Comparison of ENCODE assay signal across 8 cellular contexts in genomic region chr4:39697740-39698423, GRCh38. TPM values are rescaled to one million over a fixed set of nuclear protein-coding genes. Genes with fewer than 3 reads are reported as not detected.
DNase-seq lines count a peak whose midpoint lies in the region; ATAC-seq, FAIRE-seq and TF ChIP-seq lines count a peak whose summit lies in the region.

A gene with protein sequence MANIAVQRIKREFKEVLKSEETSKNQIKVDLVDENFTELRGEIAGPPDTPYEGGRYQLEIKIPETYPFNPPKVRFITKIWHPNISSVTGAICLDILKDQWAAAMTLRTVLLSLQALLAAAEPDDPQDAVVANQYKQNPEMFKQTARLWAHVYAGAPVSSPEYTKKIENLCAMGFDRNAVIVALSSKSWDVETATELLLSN (plus strand): TSS chr4:39698136. CDS start chr4:39698328, 192 bp downstream.

- FAIRE-seq in H1 (lab: Jason Lieb, UNC) = no peak

- peaks cover 0 to 3% (median 0%) of the 10 kb centered on the region in 8 donors for H3K9me3 Mint-ChIP-seq in CD4-positive, alpha-beta memory T cell

- CTCF ChIA-PET in CD4-positive, alpha-beta memory T cell (lab: Charles Lee; ENCODE audit: partially characterized antibody) = interaction anchor here (0.6 to 3.4 kb wide), 14 partner anchors 9 to 627 kb away, joined by 3 to 16 read pairs (median 4); partner anchors contain the start of genes PDS5A and SMIM14
- CTCF ChIA-PET in H1 (lab: Charles Lee; ENCODE audit: partially characterized antibody) = interaction anchor here (0.6 to 0.9 kb wide), 3 partner anchors 8 to 203 kb away, joined by 3 read pairs; no protein-coding TSS in a partner anchor

- H4K5ac ChIP-seq in H1 (ENCODE audit: insufficient read length, low read depth, low read length) = peak within 1 kb of the TSS; percentile 94
- H4K5ac ChIP-seq in mesendoderm (ENCODE audit: low read length) = no peak within 1 kb of the TSS

- no peaks in the 10 kb centered on the region for H3K27me3 Mint-ChIP-seq in CD4-positive, alpha-beta memory T cell

- H3K79me2 ChIP-seq in H1 (ENCODE audit: control insufficient read depth in 1 of 2, insufficient read depth in 2 of 2, low read length in 2 of 2) (peaks cover 35 to 49% of the 10 kb centered on the region in 2 experiments), mesendoderm (ENCODE audit: control insufficient read depth, insufficient read depth, low read length) (peaks cover 40% of the 10 kb centered on the region)

- peak within 1 kb of the TSS; percentile 96 to 100 (median 98) for H3K4me3 Mint-ChIP-seq in CD4-positive, alpha-beta memory T cell

- ATAC-seq in GM19467 (IDR thresholded peaks at IDR 0.05; ENCODE audit: unreplicated experiment) = peak; percentile 83

- H3K27ac ChIP-seq in CD4-positive, alpha-beta memory T cell (ENCODE audit: low read depth, low read length) = peak within 1 kb of the TSS; percentile 88
- H3K27ac ChIP-seq in H1 (ENCODE audit: low read depth, low read length) (peak within 1 kb of the TSS; percentile 96), mesendoderm (ENCODE audit: low read depth, low read length) (peak within 1 kb of the TSS; percentile 94)

- peaks cover 2 to 12% of the 10 kb centered on the region in 2 experiments for H4K20me1 ChIP-seq in H1 (replicated peaks in 1 of 2; ENCODE audit: control insufficient read depth in 1 of 2, insufficient read depth in 2 of 2, low read length in 2 of 2)

- no peaks in the 10 kb centered on the region for H3K27me3 ChIP-seq in CD4-positive, alpha-beta memory T cell (ENCODE audit: insufficient read depth, low read length)
- H3K27me3 ChIP-seq in H1 (replicated peaks in 1 of 4; ENCODE audit: control insufficient read depth in 3 of 4, extremely low read depth in 1 of 4, insufficient read depth in 3 of 4, low read length in 3 of 4) = no peaks in the 10 kb centered on the region
- no peaks in the 10 kb centered on the region for H3K27me3 ChIP-seq in mesendoderm (ENCODE audit: insufficient read depth, low read length, poor library complexity)

- H3K9ac ChIP-seq in H1 (replicated peaks in 1 of 4; ENCODE audit: extremely low read depth in 1 of 4, low read depth in 3 of 4, low read length in 3 of 4) = peak within 1 kb of the TSS; percentile 82 to 97 (median 92)
- H3K9ac ChIP-seq in mesendoderm (ENCODE audit: low read length) = peak within 1 kb of the TSS; percentile 94

- H3K56ac ChIP-seq in H1 (replicated peaks; ENCODE audit: insufficient read length, low read depth, low read length) (peak within 1 kb of the TSS; percentile 63), mesendoderm (ENCODE audit: low read length) (peak within 1 kb of the TSS; percentile 98)

- peak within 1 kb of the TSS; percentile 73 for H2AFZ ChIP-seq in H1 (ENCODE audit: low read length)

- H3K4me3 ChIP-seq in CD4-positive, alpha-beta memory T cell (ENCODE audit: low read length in 2 of 2) = peak within 1 kb of the TSS; percentile 79 to 93
- H3K4me3 ChIP-seq in H1 (ENCODE audit: extremely low read depth in 1 of 4, insufficient read depth in 2 of 4, low read depth in 3 of 4, low read length in 4 of 4) = peak within 1 kb of the TSS; percentile 82 to 95 (median 94)
- H3K4me3 ChIP-seq in mesendoderm (ENCODE audit: low read length) = peak within 1 kb of the TSS; percentile 72

- H2AK5ac ChIP-seq in H1 (ENCODE audit: low read depth, low read length) (peak within 1 kb of the TSS; percentile 61; the same call in 1 of the 2 replicates), mesendoderm (ENCODE audit: low read length) (no peak within 1 kb of the TSS)

- H3K79me1 ChIP-seq in H1 (ENCODE audit: low read depth, low read length) (no peaks in the 10 kb centered on the region), mesendoderm (ENCODE audit: low read length) (no peaks in the 10 kb centered on the region)

- DNase-seq in CD4-positive, alpha-beta memory T cell = peak; percentile 86 to 93 (median 91)
- DNase-seq in HS-27A (ENCODE audit: low read depth) (peak; percentile 52), H1 (ENCODE audit: low read depth in 1 of 2, low spot score in 2 of 2) (peak; percentile 63 to 92), mesendoderm (peak; percentile 93)
- peak; percentile 86 for DNase-seq in NK-92 treated with Interleukin-12 subunit alpha and Interleukin-12 subunit beta, amount 100 ng/mL, for 24 hours (lab: John Stamatoyannopoulos, UW)
- peak; percentile 71 to 89 (median 82) for DNase-seq in activated CD8-positive, alpha-beta memory T cell treated with anti-CD3 and anti-CD28 coated beads for 48 hours (ENCODE audit: low read depth in 2 of 3, low spot score in 2 of 3)
- peak; percentile 68 for DNase-seq in stimulated activated CD8-positive, alpha-beta memory T cell treated with anti-CD3 and anti-CD28 coated beads, Interleukin-15, amount 100 ng/mL, for 1 hour (ENCODE audit: low read depth)

- H3K4me1 Mint-ChIP-seq in CD4-positive, alpha-beta memory T cell = peaks cover 27 to 54% (median 37%) of the 10 kb centered on the region in 4 donors

- TF ChIP-seq RAD21 in H1 (IDR thresholded peaks at IDR 0.05 in 1 of 2, conservative IDR thresholded peaks at IDR 0.05 in 1 of 2; ENCODE audit: low read depth in 2 of 2, low read length in 2 of 2) = peak in 1 of 2 experiments; percentile 8; a peak in 1 of 4 replicates

- H2BK12ac ChIP-seq in H1 (ENCODE audit: low read depth, low read length) = peak within 1 kb of the TSS; percentile 78; the same call in 1 of the 2 replicates

- no peaks in the 10 kb centered on the region for H3K9me3 ChIP-seq in CD4-positive, alpha-beta memory T cell (ENCODE audit: control insufficient read depth in 1 of 2, low read length in 2 of 2)
- H3K9me3 ChIP-seq in H1 (ENCODE audit: insufficient read depth in 2 of 2, low read depth in 1 of 2, low read length in 1 of 2) = no peaks in the 10 kb centered on the region

- peak within 1 kb of the TSS; percentile 65; the same call in 1 of the 2 replicates for H2BK15ac ChIP-seq in H1 (ENCODE audit: low read length)
- H2BK15ac ChIP-seq in mesendoderm (replicated peaks; ENCODE audit: low read depth) = no peak within 1 kb of the TSS

- H2BK120ac ChIP-seq in H1 (replicated peaks; ENCODE audit: low read depth, low read length) (no peak within 1 kb of the TSS), mesendoderm (ENCODE audit: low read depth, low read length) (no peak within 1 kb of the TSS)

- H3K4me2 ChIP-seq in H1 (ENCODE audit: insufficient read depth in 1 of 2, low read depth in 2 of 2, low read length in 2 of 2) (peak within 1 kb of the TSS; percentile 83 to 90), mesendoderm (ENCODE audit: low read length) (peak within 1 kb of the TSS; percentile 76)

- peaks cover 0 to 9% of the 10 kb centered on the region in 2 donors for H3K36me3 Mint-ChIP-seq in CD4-positive, alpha-beta memory T cell

- no peak within 1 kb of the TSS for H3K23ac ChIP-seq in H1 (ENCODE audit: insufficient read length)
- peak within 1 kb of the TSS; percentile 91 for H3K23ac ChIP-seq in mesendoderm (ENCODE audit: low read length)

- H3K4me1 ChIP-seq in CD4-positive, alpha-beta memory T cell (ENCODE audit: insufficient read depth, low read length) = peaks cover 50% of the 10 kb centered on the region
- H3K4me1 ChIP-seq in H1 (replicated peaks in 1 of 4; ENCODE audit: control insufficient read depth in 3 of 4, insufficient read depth in 4 of 4, low read length in 3 of 4) (peaks cover 0 to 9% (median 4%) of the 10 kb centered on the region in 4 experiments; a peak in 3 of 7 replicates), mesendoderm (ENCODE audit: control insufficient read depth, low read depth, low read length) (no peaks in the 10 kb centered on the region)

- H3K18ac ChIP-seq in H1 (ENCODE audit: extremely low read depth, low read length) (peak within 1 kb of the TSS; percentile 100), mesendoderm (ENCODE audit: low read length) (peak within 1 kb of the TSS; percentile 98)

- peak within 1 kb of the TSS; percentile 100 for H2BK5ac ChIP-seq in H1 (ENCODE audit: low read depth, low read length)
- peak within 1 kb of the TSS; percentile 94 for H2BK5ac ChIP-seq in mesendoderm (ENCODE audit: low read length)

- H3K23me2 ChIP-seq in H1 (ENCODE audit: low read depth, low read length) = peaks cover 2% of the 10 kb centered on the region; the same call in 1 of the 2 replicates

- peak within 1 kb of the TSS; percentile 87 for H3K4ac ChIP-seq in H1 (replicated peaks; ENCODE audit: insufficient read length, low read depth, low read length)
- H3K4ac ChIP-seq in mesendoderm (ENCODE audit: low read depth, low read length) = peak within 1 kb of the TSS; percentile 87

- no peak within 1 kb of the TSS for H3K14ac ChIP-seq in H1 (ENCODE audit: insufficient read length)

- H2BK20ac ChIP-seq in H1 (ENCODE audit: low read length) = no peak within 1 kb of the TSS

- intact Hi-C loops in CD4-positive, alpha-beta memory T cell (cut with micrococcal nuclease) = loop anchor here (1.0 to 5.0 kb wide), 10 partner anchors 59 to 1144 kb away; partner anchors contain the start of genes LIAS, N4BP2, PDS5A and RHOH

- H3K27ac Mint-ChIP-seq in CD4-positive, alpha-beta memory T cell = peak within 1 kb of the TSS; percentile 94 to 100 (median 99)

- H4K8ac ChIP-seq in H1 (ENCODE audit: extremely low read depth, insufficient read depth, low read length) = peak within 1 kb of the TSS; percentile 98
- H4K8ac ChIP-seq in mesendoderm (ENCODE audit: low read depth, low read length) = peak within 1 kb of the TSS; percentile 1

- H4K91ac ChIP-seq in H1 (replicated peaks; ENCODE audit: insufficient read length, low read length) = peak within 1 kb of the TSS; percentile 96

- WGBS in H1 (ENCODE audit: extremely low coverage in 1 of 2, insufficient coverage in 1 of 2, insufficient read length in 1 of 2, insufficient replicate concordance in 2 of 2, low coverage in 1 of 2, low lambda C conversion rate in 2 of 2, missing lambda C conversion rate in 1 of 2), 2 experiments = 2% methylated on average over 69 of the region's 84 CpGs; no CpG with 5 or more reads in 1 of the 2 experiments
- no CpG with 5 or more reads among the region's 84 CpGs for WGBS in mesendoderm (ENCODE audit: extremely low coverage, insufficient coverage, low lambda C conversion rate)

- peak; percentile 69 to 95 for TF ChIP-seq POLR2A in H1 (IDR thresholded peaks at IDR 0.05; ENCODE audit: control extremely low read depth in 1 of 2, low read depth in 2 of 2, low read length in 2 of 2)

- TF ChIP-seq EP300 in H1 (IDR thresholded peaks at IDR 0.05; ENCODE audit: borderline replicate concordance in 1 of 2, low read depth in 2 of 2, low read length in 2 of 2) = no peak

- TF ChIP-seq CTCF in H1 (IDR thresholded peaks at IDR 0.05; ENCODE audit: control extremely low read depth in 1 of 3, insufficient read depth in 1 of 3, low read depth in 1 of 3, low read length in 3 of 3) = peak in 1 of 3 experiments; percentile 12; a peak in 1 of 4 replicates

- H3K36me3 ChIP-seq in CD4-positive, alpha-beta memory T cell (ENCODE audit: insufficient read depth, low read length) = no peaks in the 10 kb centered on the region
- peaks cover 0 to 10% (median 2%) of the 10 kb centered on the region in 4 experiments; a peak in 2 of 8 replicates for H3K36me3 ChIP-seq in H1 (ENCODE audit: control insufficient read depth in 2 of 4, insufficient read depth in 4 of 4, low read length in 3 of 4)
- no peaks in the 10 kb centered on the region for H3K36me3 ChIP-seq in mesendoderm (ENCODE audit: control insufficient read depth, insufficient read depth, low read length)

- POLR2A ChIA-PET in CD4-positive, alpha-beta memory T cell (lab: Charles Lee; ENCODE audit: partially characterized antibody) = interaction anchor here (0.6 to 3.2 kb wide), 24 partner anchors 10 to 1156 kb away, joined by 3 to 19 read pairs (median 4); partner anchors contain the start of genes LIAS, N4BP2, PDS5A and RFC1
- POLR2A ChIA-PET in H1 (lab: Charles Lee; ENCODE audit: partially characterized antibody) = interaction anchor here (0.6 to 4.1 kb wide), 23 partner anchors 10 to 620 kb away, joined by 3 to 34 read pairs (median 5); partner anchors contain the start of genes RPL9, SMIM14 and UGDH

RNA-seq across cellular contexts. Expression of the gene that starts here (rescaled TPM):
- total RNA-seq in CD4-positive, alpha-beta memory T cell = 10 to 100 TPM; 45.0 to 51.2 TPM
- polyA plus RNA-seq in CD4-positive, alpha-beta memory T cell = 10 to 100 TPM; 53.9 to 79.5 TPM
- 169 and 174 TPM in 2 replicates for total RNA-seq in H1 (2021; fragmentation: NEBNext Ultra II Directional; extraction: Animal tissue kit (Norgen Biotek cat#: 25700))
- 32.7 and 53.6 TPM in 2 replicates for polyA plus RNA-seq in H1 (2011; rRNA removed)
- 67.4 TPM for polyA plus RNA-seq in H1 (2011; cell fraction: cytosol; rRNA removed)
- 35.9 TPM for polyA plus RNA-seq in H1 (2011; cell fraction: nucleus; rRNA removed)
- 113 to 192 TPM (median 132 TPM) in 4 replicates for polyA plus RNA-seq in H1 (2012, experiment 1 of 2)
- 23.3 TPM for polyA plus RNA-seq in H1 (2012, experiment 2 of 2)
- polyA plus RNA-seq in H1 (2013, experiment 1 of 2) = 98.4 TPM
- polyA plus RNA-seq in H1 (2013, experiment 2 of 2) = 106 TPM
- 67.9 and 102 TPM in 2 replicates for polyA minus RNA-seq in H1 (2011; rRNA and poly(A)+ RNA removed)
- polyA minus RNA-seq in H1 (2011; cell fraction: cytosol; rRNA and poly(A)+ RNA removed) = 54.8 TPM
- 48.4 TPM for polyA minus RNA-seq in H1 (2011; cell fraction: nucleus; rRNA and poly(A)+ RNA removed)
- polyA plus RNA-seq in mesendoderm (2013, experiment 1 of 2) = 155 TPM
- polyA plus RNA-seq in mesendoderm (2013, experiment 2 of 2) = 155 TPM

Comparison
In these comparisons a context has a peak if more than half of its experiments do, and no peak if none do; other contexts are left out.
1. Peak in every context shown above with its lines: DNase-seq, ATAC-seq, H3K4me3 ChIP-seq and H3K27ac ChIP-seq.